2 cellular contexts compared by ENCODE assay signal in genomic region chr11:61528114-61528513, GRCh38.
TF ChIP-seq lines count a peak whose summit lies in the region.

No MANE protein-coding gene starts in this region.

TF ChIP-seq in GM23338, 12 proteins besides CTCF, POLR2A, EP300 and RAD21:
- no peak for TF ChIP-seq ZNF114 (CRISPR knock-in tag; IDR thresholded peaks at IDR 0.05)
- no peak for TF ChIP-seq STAT1 (IDR thresholded peaks at IDR 0.05; ENCODE audit: unreplicated experiment)

TF ChIP-seq in H1, 55 proteins besides CTCF, POLR2A, EP300 and RAD21:
- TF ChIP-seq TEAD4 (IDR thresholded peaks at IDR 0.05; ENCODE audit: low read depth, low read length) (no peak), CEBPB (IDR thresholded peaks at IDR 0.05; ENCODE audit: low read depth, low read length) (no peak), SP4 (IDR thresholded peaks at IDR 0.05; ENCODE audit: low read length) (no peak)
